8 cellular contexts compared by ENCODE assay signal in genomic region chr10:99430116-99430450, GRCh38. TPM values are rescaled to one million over a fixed set of nuclear protein-coding genes. Genes with fewer than 3 reads are reported as not detected.
DNase-seq lines count a peak whose midpoint lies in the region; ATAC-seq and TF ChIP-seq lines count a peak whose summit lies in the region.

No MANE protein-coding gene starts in this region.

- peak; percentile 18 for ATAC-seq in GM18511 (IDR thresholded peaks at IDR 0.05; ENCODE audit: unreplicated experiment)
- ATAC-seq in HG02884 (IDR thresholded peaks at IDR 0.05; ENCODE audit: unreplicated experiment) = peak; percentile 3
- ATAC-seq in right cardiac atrium = peak; percentile 5 to 6
- ATAC-seq in HG03342 (IDR thresholded peaks at IDR 0.05; ENCODE audit: unreplicated experiment) = no peak

- peaks cover 0 to 22% (median 4%) of the 10 kb centered on the region in 6 donors for H3K36me3 ChIP-seq in spleen

- POLR2A ChIA-PET in activated CD4-positive, alpha-beta memory T cell treated with anti-CD3 and anti-CD28 coated beads, Interleukin-2, amount 10 ng/mL, durations not matched to agents 7 days and 5 days (lab: Charles Lee) = interaction anchor here (0.7 to 2.4 kb wide), 13 partner anchors 10 to 1295 kb away, joined by 3 to 48 read pairs (median 4); partner anchors contain the start of genes CUTC, ENTPD7, NKX2-3 and R3HCC1L

- H3K27ac ChIP-seq in right cardiac atrium (ENCODE audit: low read length) (peak overlapping the region; percentile 65), spleen (peak overlapping the region; percentile 24 to 94 (median 92))

- H3K4me3 ChIP-seq in right cardiac atrium (ENCODE audit: low read length) (peak overlapping the region; percentile 64), spleen (peak overlapping the region; percentile 69 to 92 (median 82))

- intact Hi-C loops in right cardiac atrium (cut with DNase I) (loop anchor here in 1 of 4 donors (5.0 kb wide), 1 partner anchor 187 kb away; no protein-coding TSS in a partner anchor), spleen (cut with DNase I; ENCODE audit: low total_unique reads) (loop anchor here (10.0 kb wide), 1 partner anchor 105 kb away; the partner anchor contains the start of gene NKX2-3)

- H3K9me3 Mint-ChIP-seq in activated CD4-positive, alpha-beta memory T cell treated with anti-CD3 and anti-CD28 coated beads, Interleukin-2, amount 10 ng/mL, durations not matched to agents 7 days and 5 days = no peaks in the 10 kb centered on the region

- 7% methylated on average over 14 of the region's 14 CpGs for WGBS in right cardiac atrium
- 7 to 14% (median 9%) methylated on average over 13 to 14 of the region's 14 CpGs for WGBS in spleen, 5 donors

- peak overlapping the region; percentile 87 for H3K27ac Mint-ChIP-seq in activated CD4-positive, alpha-beta memory T cell treated with anti-CD3 and anti-CD28 coated beads, Interleukin-2, amount 10 ng/mL, durations not matched to agents 7 days and 5 days

- peak overlapping the region; percentile 98 for H3K4me3 Mint-ChIP-seq in activated CD4-positive, alpha-beta memory T cell treated with anti-CD3 and anti-CD28 coated beads, Interleukin-2, amount 10 ng/mL, durations not matched to agents 7 days and 5 days

- no peak for DNase-seq in activated CD4-positive, alpha-beta memory T cell treated with anti-CD3 and anti-CD28 coated beads, Interleukin-2, amount 10 ng/mL, durations not matched to agents 7 days and 5 days
- DNase-seq in right cardiac atrium = no peak
- DNase-seq in spleen = no peak
- no peak for DNase-seq in stimulated activated CD4-positive, alpha-beta T cell treated with anti-CD3 and anti-CD28 coated beads, Interleukin-4, amount 100 ng/mL, for 4 hours
- no peak for DNase-seq in RPMI8226

- H3K9me3 ChIP-seq in right cardiac atrium (ENCODE audit: control insufficient read depth, low read length) = no peaks in the 10 kb centered on the region
- no peaks in the 10 kb centered on the region for H3K9me3 ChIP-seq in spleen

- peaks cover 36% of the 10 kb centered on the region for H3K4me1 Mint-ChIP-seq in activated CD4-positive, alpha-beta memory T cell treated with anti-CD3 and anti-CD28 coated beads, Interleukin-2, amount 10 ng/mL, durations not matched to agents 7 days and 5 days

- H3K27me3 Mint-ChIP-seq in activated CD4-positive, alpha-beta memory T cell treated with anti-CD3 and anti-CD28 coated beads, Interleukin-2, amount 10 ng/mL, durations not matched to agents 7 days and 5 days = no peaks in the 10 kb centered on the region

- H3K36me3 Mint-ChIP-seq in activated CD4-positive, alpha-beta memory T cell treated with anti-CD3 and anti-CD28 coated beads, Interleukin-2, amount 10 ng/mL, durations not matched to agents 7 days and 5 days (ENCODE audit: low read depth) = peaks cover 4% of the 10 kb centered on the region

- peaks cover 3% of the 10 kb centered on the region for H3K4me1 ChIP-seq in right cardiac atrium (ENCODE audit: control insufficient read depth, insufficient read depth, low read length)
- H3K4me1 ChIP-seq in spleen = peaks cover 10 to 71% (median 33%) of the 10 kb centered on the region in 6 donors

- TF ChIP-seq CTCF in spleen (IDR thresholded peaks at IDR 0.05 in 8 of 11, conservative IDR thresholded peaks at IDR 0.05 in 3 of 11) = no peak

- no peak for TF ChIP-seq POLR2A in spleen (IDR thresholded peaks at IDR 0.05)

- H3K27me3 ChIP-seq in right cardiac atrium (ENCODE audit: control insufficient read depth, insufficient read depth) (no peaks in the 10 kb centered on the region), spleen (replicated peaks in 1 of 7) (no peaks in the 10 kb centered on the region)

- CTCF ChIA-PET in activated CD4-positive, alpha-beta memory T cell treated with anti-CD3 and anti-CD28 coated beads, Interleukin-2, amount 10 ng/mL, durations not matched to agents 7 days and 5 days (lab: Charles Lee) = interaction anchor here (0.6 to 2.1 kb wide), 6 partner anchors 13 to 229 kb away, joined by 3 to 9 read pairs (median 4); partner anchors contain the start of genes ENTPD7 and SLC25A28

RNA-seq across cellular contexts. Expression of gene GOT1, which starts 0.3 kb away (rescaled TPM):
- total RNA-seq in activated CD4-positive, alpha-beta memory T cell treated with anti-CD3 and anti-CD28 coated beads, Interleukin-2, amount 10 ng/mL, durations not matched to agents 7 days and 5 days = 10 to 100 TPM; 36.0 to 36.9 TPM
- 100 to 1,000 TPM; 344 to 515 (median 449) TPM for total RNA-seq in right cardiac atrium
- 413 TPM for polyA plus RNA-seq in right cardiac atrium
- 10 to 100 TPM; 11.6 to 23.1 (median 16.6) TPM for total RNA-seq in spleen
- 10 to 100 TPM in 2 of 3 donors, 1 to 10 TPM in 1; 9.9 to 12.3 (median 10.7) TPM for polyA plus RNA-seq in spleen

Comparison
In these comparisons a context has a peak if more than half of its experiments do, and no peak if none do; other contexts are left out.
1. RNA of gene GOT1, which starts 0.3 kb away (total RNA-seq): 344 to 515 TPM in right cardiac atrium; 36.0 to 36.9 TPM in activated CD4-positive, alpha-beta memory T cell treated with anti-CD3 and anti-CD28 coated beads, Interleukin-2, amount 10 ng/mL, durations not matched to agents 7 days and 5 days and 11.6 to 23.1 TPM in spleen; every median in the first group is over 4 times any median in the second.